In the genomic region with DNA sequence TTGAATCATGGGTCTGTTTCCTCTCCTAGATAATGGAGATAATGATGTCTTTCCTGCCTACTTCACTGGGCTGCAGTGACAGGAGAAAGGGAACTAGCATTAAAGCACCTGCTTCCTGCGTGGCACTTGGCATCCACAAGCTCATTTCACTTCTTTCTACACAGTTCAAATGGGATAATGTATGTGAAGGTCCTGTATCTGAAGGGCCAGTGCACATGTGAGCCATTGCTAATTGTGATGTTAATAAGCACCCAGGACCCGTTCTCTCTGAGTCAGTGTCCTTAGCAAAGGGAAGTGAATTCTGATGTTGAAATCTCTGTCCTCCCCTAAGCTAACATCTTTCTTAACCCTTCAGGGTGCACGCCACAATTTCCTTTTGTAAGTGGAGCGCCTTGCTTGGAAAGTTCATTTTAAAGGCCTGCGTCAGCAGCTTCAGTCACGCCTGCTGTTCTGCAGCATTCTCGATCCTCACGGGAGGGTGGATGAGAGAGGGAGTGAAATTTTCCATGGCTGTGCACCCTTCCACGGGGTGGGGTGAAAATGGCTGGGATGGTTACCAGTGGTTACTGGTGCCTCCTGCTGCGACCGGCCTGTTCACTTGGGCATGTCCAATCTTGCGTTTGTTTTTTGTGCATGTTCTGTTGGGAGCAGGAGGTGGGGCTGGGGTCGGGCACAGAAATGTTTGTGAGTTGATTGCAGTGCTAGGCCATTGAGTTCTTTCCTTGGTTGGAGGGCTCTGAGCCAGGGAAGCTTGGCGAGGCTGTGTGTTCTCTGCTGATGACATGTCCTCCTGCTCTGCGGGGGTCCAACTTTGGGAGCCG, we compare ENCODE assay signal across 8 cellular contexts. TPM values are rescaled to one million over a fixed set of nuclear protein-coding genes. Genes with fewer than 3 reads are reported as not detected.
DNase-seq lines count a peak whose midpoint lies in the region; ATAC-seq and TF ChIP-seq lines count a peak whose summit lies in the region.

No MANE protein-coding gene starts in this region.

- in situ Hi-C loops in brain microvascular endothelial cell (cut with HindIII; ENCODE audit: low pct_ligation_motif_present, low sequenced_read_pairs): no loop called here

- no peaks in the 10 kb centered on the region for H3K9me3 Mint-ChIP-seq in CD14-positive monocyte

- H3K4me3 Mint-ChIP-seq in CD14-positive monocyte: peak overlapping the region; percentile 52 to 86

- H3K27me3 ChIP-seq in brain microvascular endothelial cell (replicated peaks) (no peaks in the 10 kb centered on the region), thoracic aorta (replicated peaks; ENCODE audit: insufficient read depth) (no peaks in the 10 kb centered on the region)

- intact Hi-C loops in CD14-positive monocyte (cut with micrococcal nuclease): loop anchor here in 1 of 2 donors (1.0 kb wide), 1 partner anchor 9 kb away; no protein-coding TSS in a partner anchor

- no peaks in the 10 kb centered on the region for H3K27me3 Mint-ChIP-seq in CD14-positive monocyte (ENCODE audit: low read depth in 3 of 3)

- H3K4me3 ChIP-seq in brain microvascular endothelial cell (ENCODE audit: low read depth, low read length): no peak overlapping the region
- peak overlapping the region; percentile 6 for H3K4me3 ChIP-seq in thoracic aorta

- H3K27ac Mint-ChIP-seq in CD14-positive monocyte: peak overlapping the region; percentile 93 to 96 (median 94)

- no peaks in the 10 kb centered on the region for H3K9me3 ChIP-seq in thoracic aorta

- DNase-seq in CD14-positive monocyte (ENCODE audit: low spot score): peak; percentile 76
- peak; percentile 48 for DNase-seq in NCI-H1105 (lab: John Stamatoyannopoulos, UW)
- peak; percentile 89 for DNase-seq in brain microvascular endothelial cell
- peak; percentile 68 for DNase-seq in kidney glomerular epithelial cell (lab: John Stamatoyannopoulos, UW)
- no peak for DNase-seq in thoracic aorta (ENCODE audit: low spot score)
- no peak for DNase-seq in NCI-H82 (lab: John Stamatoyannopoulos, UW)

- H3K36me3 Mint-ChIP-seq in CD14-positive monocyte: peaks cover 14 to 18% of the 10 kb centered on the region in 2 donors

- H3K36me3 ChIP-seq in brain microvascular endothelial cell (replicated peaks): no peaks in the 10 kb centered on the region
- H3K36me3 ChIP-seq in thoracic aorta: no peaks in the 10 kb centered on the region

- H3K4me1 ChIP-seq in thoracic aorta (ENCODE audit: control insufficient read depth in 1 of 2, low read depth in 2 of 2): peaks cover 66 to 100% of the 10 kb centered on the region in 2 donors

- H3K27ac ChIP-seq in brain microvascular endothelial cell (peak overlapping the region; percentile 78), thoracic aorta (peak overlapping the region; percentile 84 to 87)

- peak; percentile 4 for ATAC-seq in thoracic aorta (ENCODE audit: insufficient number of reproducible peaks, low FRiP score, low read depth)
- no peak for ATAC-seq in HG02763 (IDR thresholded peaks at IDR 0.05; ENCODE audit: unreplicated experiment)
- ATAC-seq in HG03571 (IDR thresholded peaks at IDR 0.05; ENCODE audit: unreplicated experiment): no peak

- TF ChIP-seq CTCF in CD14-positive monocyte (IDR thresholded peaks at IDR 0.05) (no peak), brain microvascular endothelial cell (IDR thresholded peaks at IDR 0.05; ENCODE audit: low read depth, low read length, missing control alignments) (no peak), thoracic aorta (IDR thresholded peaks at IDR 0.05) (no peak)

- H3K4me1 Mint-ChIP-seq in CD14-positive monocyte: peaks cover 87% of the 10 kb centered on the region

RNA-seq across cellular contexts. Expression of a gene that starts 59.2 kb away (rescaled TPM):
- polyA plus RNA-seq in CD14-positive monocyte: 100 to 1,000 TPM; 125 to 146 TPM
- total RNA-seq in thoracic aorta: 100 to 1,000 TPM; 150 to 158 TPM

Comparison
In these comparisons a context has a peak if more than half of its experiments do, and no peak if none do; other contexts are left out.
1. DNase-seq: peak in CD14-positive monocyte (single experiment), NCI-H1105 (single experiment), brain microvascular endothelial cell (single experiment) and kidney glomerular epithelial cell (single experiment); none in thoracic aorta (single experiment) and NCI-H82 (single experiment).